Comparison of ENCODE assay signal across 8 cellular contexts in the genomic region with DNA sequence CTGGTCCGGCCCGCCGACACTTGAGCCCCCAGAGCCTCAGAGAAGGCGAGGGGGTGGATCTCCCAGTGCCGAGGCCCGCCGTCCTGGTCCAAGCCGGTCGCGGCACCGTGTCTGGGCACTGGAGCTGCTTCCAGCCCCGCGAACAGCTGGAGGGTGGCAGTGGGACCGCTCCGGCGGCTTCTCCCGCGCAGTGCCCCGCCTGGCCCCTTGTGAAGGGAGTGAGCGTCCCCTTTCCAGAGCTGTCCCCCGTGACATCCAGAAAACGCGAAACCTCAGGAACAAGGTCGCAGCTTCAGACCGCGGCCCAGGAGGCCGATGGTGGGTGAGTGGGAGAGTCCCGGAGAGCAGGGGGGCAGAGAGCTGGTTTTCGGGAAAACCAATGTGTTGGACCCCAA. TPM values are rescaled to one million over a fixed set of nuclear protein-coding genes. Genes with fewer than 3 reads are reported as not detected.
DNase-seq lines count a peak whose midpoint lies in the region; ATAC-seq and TF ChIP-seq lines count a peak whose summit lies in the region.

No MANE protein-coding gene starts in this region.

- no peaks in the 10 kb centered on the region for H3K9me3 Mint-ChIP-seq in activated T-cell treated with anti-CD3 and anti-CD28 coated beads, Interleukin-2, amount 50 U/mL, for 4 hours

- peaks cover 71% of the 10 kb centered on the region for H3K27me3 Mint-ChIP-seq in activated T-cell treated with anti-CD3 and anti-CD28 coated beads, Interleukin-2, amount 50 U/mL, for 4 hours (ENCODE audit: low read depth)

- TF ChIP-seq EP300 in suprapubic skin (IDR thresholded peaks at IDR 0.05): no peak

- DNase-seq in activated T-cell treated with anti-CD3 and anti-CD28 coated beads, Interleukin-2, amount 50 U/mL, for 4 hours: no peak
- no peak for DNase-seq in activated T-cell treated with anti-CD3 and anti-CD28 coated beads, Interleukin-2, amount 50 U/mL, for 1 hour
- DNase-seq in Peyer's patch: peak in 1 of 3 donors; percentile 45
- DNase-seq in suprapubic skin (ENCODE audit: low spot score in 2 of 2): peak in 1 of 2 donors; percentile 55
- no peak for DNase-seq in MV-4-11 (lab: John Stamatoyannopoulos, UW)

- H3K9me3 ChIP-seq in Peyer's patch (no peaks in the 10 kb centered on the region), iPS-18a (ENCODE audit: control insufficient read depth, low read depth, low read length) (no peaks in the 10 kb centered on the region), suprapubic skin (no peaks in the 10 kb centered on the region)

- H3K9ac ChIP-seq in iPS-18a (ENCODE audit: low read length): no peak overlapping the region

- peak in 1 of 2 donors; percentile 7 for ATAC-seq in activated T-cell treated with anti-CD3 and anti-CD28 coated beads, Interleukin-2, amount 50 U/mL, for 4 hours
- ATAC-seq in HG03521 (IDR thresholded peaks at IDR 0.05; ENCODE audit: unreplicated experiment) (no peak), GM18861 (IDR thresholded peaks at IDR 0.05; ENCODE audit: unreplicated experiment) (no peak)

- no peak overlapping the region for H3K27ac ChIP-seq in Peyer's patch
- H3K27ac ChIP-seq in iPS-18a (ENCODE audit: low read length): no peak overlapping the region
- no peak overlapping the region for H3K27ac ChIP-seq in suprapubic skin

- H3K4me1 Mint-ChIP-seq in activated T-cell treated with anti-CD3 and anti-CD28 coated beads, Interleukin-2, amount 50 U/mL, for 4 hours (ENCODE audit: low read depth): peaks cover 34% of the 10 kb centered on the region

- no peak for TF ChIP-seq CTCF in Peyer's patch (IDR thresholded peaks at IDR 0.05)
- no peak for TF ChIP-seq CTCF in suprapubic skin (IDR thresholded peaks at IDR 0.05)

- peaks cover 3 to 53% (median 38%) of the 10 kb centered on the region in 4 donors for H3K4me1 ChIP-seq in Peyer's patch
- peaks cover 35% of the 10 kb centered on the region for H3K4me1 ChIP-seq in iPS-18a (ENCODE audit: control insufficient read depth, low read depth, low read length)
- H3K4me1 ChIP-seq in suprapubic skin: peaks cover 58% of the 10 kb centered on the region

- H3K27me3 ChIP-seq in Peyer's patch: peaks cover 0 to 79% of the 10 kb centered on the region in 2 donors
- H3K27me3 ChIP-seq in iPS-18a (ENCODE audit: control insufficient read depth, insufficient read depth, low read length): peaks cover 97% of the 10 kb centered on the region
- H3K27me3 ChIP-seq in suprapubic skin: peaks cover 100% of the 10 kb centered on the region

- peak overlapping the region; percentile 18 to 60 (median 48) for H3K4me3 ChIP-seq in Peyer's patch
- H3K4me3 ChIP-seq in iPS-18a (ENCODE audit: low read length): peak overlapping the region; percentile 59
- H3K4me3 ChIP-seq in suprapubic skin: peak overlapping the region; percentile 55

- peak overlapping the region; percentile 73 for H3K4me3 Mint-ChIP-seq in activated T-cell treated with anti-CD3 and anti-CD28 coated beads, Interleukin-2, amount 50 U/mL, for 4 hours

- no peaks in the 10 kb centered on the region for H3K36me3 ChIP-seq in Peyer's patch
- no peaks in the 10 kb centered on the region for H3K36me3 ChIP-seq in iPS-18a (ENCODE audit: control insufficient read depth, low read depth, low read length)
- no peaks in the 10 kb centered on the region for H3K36me3 ChIP-seq in suprapubic skin

- no peak for TF ChIP-seq POLR2A in Peyer's patch (IDR thresholded peaks at IDR 0.05)
- no peak for TF ChIP-seq POLR2A in suprapubic skin (IDR thresholded peaks at IDR 0.05)

- H3K36me3 Mint-ChIP-seq in activated T-cell treated with anti-CD3 and anti-CD28 coated beads, Interleukin-2, amount 50 U/mL, for 4 hours (ENCODE audit: insufficient read depth): no peaks in the 10 kb centered on the region

- WGBS in suprapubic skin: 1% methylated on average over 10 of the region's 29 CpGs

RNA-seq across cellular contexts. Expression of a gene that starts 0.6 kb away (rescaled TPM):
- under 1 TPM in 1 of 3 donors, not detected in 2; 0.08 TPM for total RNA-seq in activated T-cell treated with anti-CD3 and anti-CD28 coated beads, Interleukin-2, amount 50 U/mL, for 4 hours
- 10 to 100 TPM in 1 of 4 donors, 1 to 10 TPM in 2, not detected in 1; 1.1 to 10.0 (median 3.4) TPM for total RNA-seq in Peyer's patch
- total RNA-seq in suprapubic skin: not detected

RNA-seq across cellular contexts. Expression of a gene that starts 29.5 kb away (rescaled TPM):
- total RNA-seq in activated T-cell treated with anti-CD3 and anti-CD28 coated beads, Interleukin-2, amount 50 U/mL, for 4 hours: 10 to 100 TPM in 1 of 3 donors, 1 to 10 TPM in 2; 7.7 to 11.2 (median 8.5) TPM
- 10 to 100 TPM; 28.1 to 66.0 (median 52.1) TPM for total RNA-seq in Peyer's patch
- 10 to 100 TPM; 11.9 to 14.2 (median 14.1) TPM for total RNA-seq in suprapubic skin
